Comparison of ENCODE assay signal across 25 cellular contexts in genomic region chr20:36584018-36584481, GRCh38. TPM values are rescaled to one million over a fixed set of nuclear protein-coding genes. Genes with fewer than 3 reads are reported as not detected.
DNase-seq lines count a peak whose midpoint lies in the region; ATAC-seq, FAIRE-seq and TF ChIP-seq lines count a peak whose summit lies in the region.
"Had no signal": no experiment of that assay in that cellular context is flagged by ENCODE, and none has a peak within 500 bp of the region (broad histone marks: within the 10 kb centered on the region; RNA-seq: fewer than 3 reads in every experiment).

No MANE protein-coding gene starts in this region.

- H3K36me3 ChIP-seq in GM12878 (ENCODE audit: control insufficient read depth in 2 of 2, insufficient read depth in 2 of 2, low read length in 1 of 2): peaks cover 20 to 28% of the 10 kb centered on the region in 2 experiments; a peak in 3 of 4 replicates
- H3K36me3 ChIP-seq: gastrocnemius medialis had no signal

- no TSS peak for BruUV-seq in GM12878 (replicated peaks; lab: Mats Ljungman, UMichigan)

- H2BK120ac ChIP-seq in H9 (ENCODE audit: low read depth, low read length, poor library complexity, severe bottlenecking): no peak overlapping the region

- no peak overlapping the region for H3K14ac ChIP-seq in H9 (ENCODE audit: insufficient read depth, low read length)

- H2BK15ac ChIP-seq in H9 (ENCODE audit: low read depth, low read length): no peak overlapping the region

- H3K4me2 ChIP-seq in H9 (ENCODE audit: insufficient read depth, insufficient read length, low read length) (no peak overlapping the region), GM12878 (ENCODE audit: control insufficient read depth, insufficient read depth) (no peak overlapping the region)
- H3K4me2 ChIP-seq: KMS-11 had no signal

- no peak for DNase-seq in activated CD4-positive, alpha-beta T cell treated with anti-CD3 and anti-CD28 coated beads for 36 hours
- no peak for DNase-seq in activated CD4-positive, alpha-beta T cell treated with anti-CD3 and anti-CD28 coated beads, Interleukin-2, amount 10 ng/mL, durations not matched to agents 24 days and 14 days
- DNase-seq in H9 (no peak), GM12878 (ENCODE audit: low read depth, low spot score) (no peak), nephron progenitor cell (no peak), SKM-1 (lab: John Stamatoyannopoulos, UW; ENCODE audit: unreplicated experiment) (no peak)
- DNase-seq: brain microvascular endothelial cell; Calu3; esophagus squamous epithelium; gastrocnemius medialis; H7; hippocampal formation; MV-4-11; NCI-H1694 treated with DMSO at 0.1 percent for 48 hours; NCI-H69; RPMI8226; stimulated activated CD4-positive, alpha-beta T cell treated with anti-CD3 and anti-CD28 coated beads, Interleukin-1b, Interleukin-23, amount 100 ng/mL, for 48 hours had no signal

- POLR2A ChIA-PET in activated CD4-positive, alpha-beta T cell treated with anti-CD3 and anti-CD28 coated beads for 36 hours (lab: Charles Lee): interaction anchor here (0.6 kb wide), 3 partner anchors 19 to 1105 kb away, joined by 3 to 8 read pairs (median 5); no protein-coding TSS in a partner anchor
- POLR2A ChIA-PET in GM12878 (lab: Charles Lee): interaction anchor here (0.5 to 2.8 kb wide), 4 partner anchors 10 to 814 kb away, joined by 4 to 15 read pairs (median 8); partner anchors contain the start of gene RAB5IF

- RAD21 ChIA-PET in GM12878 (lab: Charles Lee; ENCODE audit: unreplicated experiment): interaction anchor here (2.2 kb wide), 1 partner anchor 21 kb away, joined by 7 read pairs; the partner anchor contains the start of gene RAB5IF

- H4K20me1 ChIP-seq in H9 (ENCODE audit: control insufficient read depth, insufficient read depth, insufficient read length) (no peaks in the 10 kb centered on the region), GM12878 (ENCODE audit: control insufficient read depth, insufficient read depth) (no peaks in the 10 kb centered on the region)

- H3K18ac ChIP-seq in H9 (ENCODE audit: insufficient read length, low read depth, low read length): no peak overlapping the region

- CTCF ChIA-PET in activated CD4-positive, alpha-beta T cell treated with anti-CD3 and anti-CD28 coated beads for 36 hours (lab: Charles Lee): interaction anchor here (0.9 kb wide), 1 partner anchor 29 kb away, joined by 4 read pairs; no protein-coding TSS in a partner anchor
- CTCF ChIA-PET in GM12878 (lab: Yijun Ruan, JAX): interaction anchor here (0.8 to 2.0 kb wide), 2 partner anchors 12 to 20 kb away, joined by 3 to 5 read pairs; no protein-coding TSS in a partner anchor

- TF ChIP-seq RAD21 in GM12878 (IDR thresholded peaks at IDR 0.05; ENCODE audit: insufficient read depth, low read depth, low read length): no peak

- no peak overlapping the region for H3K4me3 ChIP-seq in GM12878
- H3K4me3 ChIP-seq: esophagus squamous epithelium, gastrocnemius medialis, lung, skin epidermis, thoracic aorta had no signal

- H3K9ac ChIP-seq in H9 (ENCODE audit: extremely low read depth, insufficient read length, low read length) (no peak overlapping the region), GM12878 (ENCODE audit: control insufficient read depth, insufficient read depth, low read length) (no peak overlapping the region)
- H3K9ac ChIP-seq: KMS-11 had no signal

- no peak overlapping the region for H4K8ac ChIP-seq in H9 (replicated peaks; ENCODE audit: insufficient read length, low read depth, low read length)

- peaks cover 4% of the 10 kb centered on the region for H3K23me2 ChIP-seq in H9 (ENCODE audit: insufficient read length, low read depth, low read length, poor library complexity, severe bottlenecking)

- no peak overlapping the region for H3K23ac ChIP-seq in H9 (ENCODE audit: insufficient read length, low read depth, low read length)

- H3K27ac ChIP-seq in H9 (ENCODE audit: insufficient read length, low read depth, low read length) (no peak overlapping the region), GM12878 (ENCODE audit: control insufficient read depth, insufficient read depth) (no peak overlapping the region)
- H3K27ac ChIP-seq: brain microvascular endothelial cell, gastrocnemius medialis, KMS-11, thoracic aorta had no signal

- SMC1A ChIA-PET in GM12878 (lab: Charles Lee; ENCODE audit: uncharacterized antibody, unreplicated experiment): interaction anchor here (1.2 to 3.0 kb wide), 3 partner anchors 10 to 21 kb away, joined by 3 to 12 read pairs (median 7); partner anchors contain the start of genes RAB5IF and TGIF2

- H3K4me1 ChIP-seq in H9 (ENCODE audit: insufficient read depth, low read length) (peaks cover 7% of the 10 kb centered on the region; the same call in 1 of the 2 replicates), GM12878 (ENCODE audit: control insufficient read depth, insufficient read depth, low read length) (peaks cover 5% of the 10 kb centered on the region)
- H3K4me1 ChIP-seq: gastrocnemius medialis had no signal

- no peaks in the 10 kb centered on the region for H3K9me3 Mint-ChIP-seq in activated CD4-positive, alpha-beta T cell treated with anti-CD3 and anti-CD28 coated beads for 36 hours (ENCODE audit: low read depth)
- no peaks in the 10 kb centered on the region for H3K9me3 Mint-ChIP-seq in activated CD4-positive, alpha-beta T cell treated with anti-CD3 and anti-CD28 coated beads, Interleukin-2, amount 10 ng/mL, durations not matched to agents 24 days and 14 days
- H3K9me3 Mint-ChIP-seq in H9 (no peaks in the 10 kb centered on the region; a peak in 1 of 5 replicates), nephron progenitor cell (no peaks in the 10 kb centered on the region)

- H3K27ac Mint-ChIP-seq in activated CD4-positive, alpha-beta T cell treated with anti-CD3 and anti-CD28 coated beads for 36 hours: peak overlapping the region; percentile 24
- no peak overlapping the region for H3K27ac Mint-ChIP-seq in activated CD4-positive, alpha-beta T cell treated with anti-CD3 and anti-CD28 coated beads, Interleukin-2, amount 10 ng/mL, durations not matched to agents 24 days and 14 days
- H3K27ac Mint-ChIP-seq in H9 (peak overlapping the region; percentile 14 to 89 (median 88); a peak in 4 of 7 replicates), nephron progenitor cell (peak overlapping the region; percentile 90)

- H2BK20ac ChIP-seq in H9 (ENCODE audit: low read depth, low read length, poor library complexity, severe bottlenecking): no peak overlapping the region

- no peak overlapping the region for H4K5ac ChIP-seq in H9 (ENCODE audit: insufficient read length, low read depth, low read length)

- H3K79me2 ChIP-seq in H9 (ENCODE audit: insufficient read depth, low read length) (no peaks in the 10 kb centered on the region), GM12878 (ENCODE audit: control insufficient read depth, insufficient read depth, low read length) (peaks cover 4% of the 10 kb centered on the region)

- TF ChIP-seq CTCF in H9 (conservative IDR thresholded peaks at IDR 0.05): no peak
- TF ChIP-seq CTCF in GM12878 (IDR thresholded peaks at IDR 0.05 in 2 of 3, conservative IDR thresholded peaks at IDR 0.05 in 1 of 3; ENCODE audit: control insufficient read depth in 2 of 3, extremely low read depth in 1 of 3, insufficient read depth in 1 of 3, low read depth in 3 of 3, low read length in 3 of 3): no peak
- TF ChIP-seq CTCF in nephron progenitor cell (IDR thresholded peaks at IDR 0.05): no peak

- no peak for FAIRE-seq in GM12878 (lab: Jason Lieb, UNC)
- FAIRE-seq: colon, islet of Langerhans had no signal

- peak; percentile 45 for TF ChIP-seq POLR2A in GM12878 (IDR thresholded peaks at IDR 0.05; ENCODE audit: low read depth, low read length)

- ATAC-seq in activated CD4-positive, alpha-beta T cell treated with anti-CD3 and anti-CD28 coated beads for 36 hours: no peak
- ATAC-seq in GM12878 (no peak), GM18517 (IDR thresholded peaks at IDR 0.05; ENCODE audit: unreplicated experiment) (no peak), HG03039 (IDR thresholded peaks at IDR 0.05; ENCODE audit: unreplicated experiment) (no peak)
- ATAC-seq: gastrocnemius medialis had no signal

- no peak overlapping the region for H3T11ph ChIP-seq in H9 (ENCODE audit: low read length)

- no peak overlapping the region for H3K4me3 Mint-ChIP-seq in activated CD4-positive, alpha-beta T cell treated with anti-CD3 and anti-CD28 coated beads for 36 hours
- H3K4me3 Mint-ChIP-seq in activated CD4-positive, alpha-beta T cell treated with anti-CD3 and anti-CD28 coated beads, Interleukin-2, amount 10 ng/mL, durations not matched to agents 24 days and 14 days: no peak overlapping the region
- no peak overlapping the region for H3K4me3 Mint-ChIP-seq in H9
- H3K4me3 Mint-ChIP-seq in nephron progenitor cell: no peak overlapping the region

- no peak overlapping the region for H3K56ac ChIP-seq in H9 (ENCODE audit: insufficient read length, low read depth, low read length)

- H3K4ac ChIP-seq in H9 (ENCODE audit: low read depth, low read length): no peak overlapping the region

- H3K79me1 ChIP-seq in H9 (ENCODE audit: insufficient read depth, low read depth, low read length, poor library complexity, severe bottlenecking): no peaks in the 10 kb centered on the region

- H4K91ac ChIP-seq in H9 (ENCODE audit: insufficient read length, low read depth, low read length): no peak overlapping the region

- intact Hi-C loops in activated CD4-positive, alpha-beta T cell treated with anti-CD3 and anti-CD28 coated beads for 36 hours (cut with DNase I, micrococcal nuclease): no loop called here
- intact Hi-C loops in activated CD4-positive, alpha-beta T cell treated with anti-CD3 and anti-CD28 coated beads, Interleukin-2, amount 10 ng/mL, durations not matched to agents 24 days and 14 days (cut with micrococcal nuclease): no loop called here
- intact Hi-C loops in GM12878 (cut with micrococcal nuclease; ENCODE audit: unreplicated experiment): no loop called here

- H2BK5ac ChIP-seq in H9 (ENCODE audit: insufficient read length, low read length): no peak overlapping the region

- no peak overlapping the region for H2AK5ac ChIP-seq in H9 (ENCODE audit: insufficient read length, low read length)

- no peaks in the 10 kb centered on the region for H3K27me3 Mint-ChIP-seq in activated CD4-positive, alpha-beta T cell treated with anti-CD3 and anti-CD28 coated beads for 36 hours
- H3K27me3 Mint-ChIP-seq in activated CD4-positive, alpha-beta T cell treated with anti-CD3 and anti-CD28 coated beads, Interleukin-2, amount 10 ng/mL, durations not matched to agents 24 days and 14 days: no peaks in the 10 kb centered on the region
- H3K27me3 Mint-ChIP-seq in H9 (ENCODE audit: low read depth) (no peaks in the 10 kb centered on the region), nephron progenitor cell (ENCODE audit: low read depth, poor library complexity) (no peaks in the 10 kb centered on the region)

- peaks cover 31% of the 10 kb centered on the region for H3K4me1 Mint-ChIP-seq in activated CD4-positive, alpha-beta T cell treated with anti-CD3 and anti-CD28 coated beads for 36 hours
- peaks cover 27% of the 10 kb centered on the region for H3K4me1 Mint-ChIP-seq in activated CD4-positive, alpha-beta T cell treated with anti-CD3 and anti-CD28 coated beads, Interleukin-2, amount 10 ng/mL, durations not matched to agents 24 days and 14 days
- peaks cover 38 to 42% of the 10 kb centered on the region in 2 experiments for H3K4me1 Mint-ChIP-seq in H9
- H3K4me1 Mint-ChIP-seq in nephron progenitor cell: peaks cover 5% of the 10 kb centered on the region

- no peak for TF ChIP-seq EP300 in GM12878 (IDR thresholded peaks at IDR 0.05; ENCODE audit: borderline replicate concordance in 1 of 2, control insufficient read depth in 1 of 2, low read depth in 2 of 2, low read length in 2 of 2)

- H3K9me3 ChIP-seq in H9 (ENCODE audit: control insufficient read depth, low read depth, low read length): no peaks in the 10 kb centered on the region
- H3K9me3 ChIP-seq in GM12878 (replicated peaks; ENCODE audit: control insufficient read depth, insufficient read depth, low read length): no peaks in the 10 kb centered on the region; the same call in 2 of the 3 replicates
- H3K9me3 ChIP-seq: esophagus squamous epithelium, gastrocnemius medialis, thoracic aorta had no signal

- H2BK12ac ChIP-seq in H9 (ENCODE audit: insufficient read length, low read depth, low read length): no peak overlapping the region

- H2AFZ ChIP-seq in H9 (ENCODE audit: low read length) (no peak overlapping the region), GM12878 (ENCODE audit: control insufficient read depth, low read depth, low read length) (no peak overlapping the region)

- no CpG with 5 or more reads among the region's 2 CpGs for WGBS in H9 (ENCODE audit: extremely low coverage, insufficient read length, low lambda C conversion rate)
- WGBS in GM12878 (ENCODE audit: insufficient coverage, insufficient replicate concordance, low lambda C conversion rate, missing lambda C conversion rate): 100% methylated on average over 2 of the region's 2 CpGs

- H3K27me3 ChIP-seq in H9 (ENCODE audit: insufficient read depth, low read length) (no peaks in the 10 kb centered on the region), GM12878 (replicated peaks in 1 of 2; ENCODE audit: control insufficient read depth in 2 of 2, insufficient read depth in 2 of 2, low read length in 1 of 2) (no peaks in the 10 kb centered on the region)
- H3K27me3 ChIP-seq: brain microvascular endothelial cell, gastrocnemius medialis had no signal

- peaks cover 47% of the 10 kb centered on the region for H3K36me3 Mint-ChIP-seq in activated CD4-positive, alpha-beta T cell treated with anti-CD3 and anti-CD28 coated beads for 36 hours (ENCODE audit: low read depth)
- peaks cover 52% of the 10 kb centered on the region for H3K36me3 Mint-ChIP-seq in activated CD4-positive, alpha-beta T cell treated with anti-CD3 and anti-CD28 coated beads, Interleukin-2, amount 10 ng/mL, durations not matched to agents 24 days and 14 days (ENCODE audit: low read depth)
- peaks cover 43 to 54% (median 48%) of the 10 kb centered on the region in 3 experiments for H3K36me3 Mint-ChIP-seq in H9 (ENCODE audit: insufficient read depth in 1 of 3, low read depth in 3 of 3)
- peaks cover 60% of the 10 kb centered on the region for H3K36me3 Mint-ChIP-seq in nephron progenitor cell (ENCODE audit: low read depth)

- in situ Hi-C loops in GM12878 (cut with MboI): no loop called here

RNA-seq across cellular contexts. Expression of gene TGIF2, which starts 10.7 kb away (rescaled TPM):
- total RNA-seq in activated CD4-positive, alpha-beta T cell treated with anti-CD3 and anti-CD28 coated beads for 36 hours: 10 to 100 TPM; 44.9 to 48.7 TPM
- 55.2 and 55.7 TPM in 2 replicates for total RNA-seq in activated CD4-positive, alpha-beta T cell treated with anti-CD3 and anti-CD28 coated beads, Interleukin-2, amount 10 ng/mL, durations not matched to agents 24 days and 14 days
- total RNA-seq in H9 (2021): 81.7 and 94.6 TPM in 2 replicates
- total RNA-seq in GM12878 (2013; cell fraction: nucleolus; rRNA removed): 46.2 and 48.0 TPM in 2 replicates
- 37.2 and 38.7 TPM in 2 replicates for total RNA-seq in GM12878 (2014; rRNA removed)
- total RNA-seq in GM12878 (2014; rRNA removed; fragmentation: Illumina TruSeq; extraction: Trizol): 24.9 and 27.3 TPM in 2 replicates
- total RNA-seq in GM12878 (2021): 43.5 and 47.1 TPM in 2 replicates
- polyA plus RNA-seq in GM12878 (2011; ENCODE audit: low read depth): 8.9 TPM
- 31.1 and 36.1 TPM in 2 replicates for polyA plus RNA-seq in GM12878 (2011; rRNA removed)
- 42.5 and 47.7 TPM in 2 replicates for polyA plus RNA-seq in GM12878 (2011; cell fraction: cytosol; rRNA removed)
- polyA plus RNA-seq in GM12878 (2011; cell fraction: nucleus; rRNA removed): 23.6 and 25.1 TPM in 2 replicates
- polyA plus RNA-seq in GM12878 (2012): 15.7 and 21.9 TPM in 2 replicates
- 40.6 and 51.9 TPM in 2 replicates for polyA plus RNA-seq in GM12878 (2014; fragmentation: Illumina TruSeq; extraction: Trizol)
- polyA plus RNA-seq in GM12878 (2014; fragmentation: Nextera tagmentation; extraction: Ambion mirVana): 10 to 100 TPM; 13.1 to 26.4 TPM
- 37.7 and 40.4 TPM in 2 replicates for polyA plus RNA-seq in GM12878 (2014; rRNA removed)
- polyA plus RNA-seq in GM12878 (2016; fragmentation: Nextera tagmentation; extraction: Ambion mirVana): 10 to 100 TPM; 26.4 to 38.0 TPM
- 27.0 and 54.7 TPM in 2 replicates for polyA minus RNA-seq in GM12878 (2011; rRNA and poly(A)+ RNA removed)
- 22.9 and 28.1 TPM in 2 replicates for polyA minus RNA-seq in GM12878 (2011; cell fraction: cytosol; rRNA and poly(A)+ RNA removed)
- 7.1 and 14.4 TPM in 2 replicates for polyA minus RNA-seq in GM12878 (2011; cell fraction: nucleus; rRNA and poly(A)+ RNA removed)

RNA-seq across cellular contexts. Expression of gene RAB5IF, which starts 21.5 kb away (rescaled TPM):
- 10 to 100 TPM; 71.7 to 90.2 TPM for total RNA-seq in activated CD4-positive, alpha-beta T cell treated with anti-CD3 and anti-CD28 coated beads for 36 hours
- 114 and 122 TPM in 2 replicates for total RNA-seq in activated CD4-positive, alpha-beta T cell treated with anti-CD3 and anti-CD28 coated beads, Interleukin-2, amount 10 ng/mL, durations not matched to agents 24 days and 14 days
- total RNA-seq in H9 (2021) (96.5 and 111 TPM in 2 replicates), GM12878 (2014; rRNA removed) (85.3 and 94.7 TPM in 2 replicates), GM12878 (2014; rRNA removed; fragmentation: Illumina TruSeq; extraction: Trizol) (79.8 and 82.5 TPM in 2 replicates), GM12878 (2021) (94.4 and 98.8 TPM in 2 replicates)
- 15.9 and 18.4 TPM in 2 replicates for total RNA-seq in GM12878 (2013; cell fraction: nucleolus; rRNA removed)
- polyA plus RNA-seq in GM12878 (2011; ENCODE audit: low read depth): 94.3 TPM
- polyA plus RNA-seq in GM12878 (2011; rRNA removed) (140 and 147 TPM in 2 replicates), GM12878 (2014; fragmentation: Illumina TruSeq; extraction: Trizol) (83.1 and 88.7 TPM in 2 replicates), GM12878 (2014; fragmentation: Nextera tagmentation; extraction: Ambion mirVana) (10 to 100 TPM; 19.4 to 62.9 TPM), GM12878 (2014; rRNA removed) (114 and 119 TPM in 2 replicates), GM12878 (2016; fragmentation: Nextera tagmentation; extraction: Ambion mirVana) (100 to 1,000 TPM; 243 to 246 TPM)
- 117 and 123 TPM in 2 replicates for polyA plus RNA-seq in GM12878 (2011; cell fraction: cytosol; rRNA removed)
- 63.1 and 68.7 TPM in 2 replicates for polyA plus RNA-seq in GM12878 (2011; cell fraction: nucleus; rRNA removed)
- 53.8 and 69.0 TPM in 2 replicates for polyA plus RNA-seq in GM12878 (2012)
- polyA minus RNA-seq in GM12878 (2011; rRNA and poly(A)+ RNA removed): 41.8 and 45.5 TPM in 2 replicates
- 20.6 and 25.0 TPM in 2 replicates for polyA minus RNA-seq in GM12878 (2011; cell fraction: cytosol; rRNA and poly(A)+ RNA removed)
- 10.2 and 15.5 TPM in 2 replicates for polyA minus RNA-seq in GM12878 (2011; cell fraction: nucleus; rRNA and poly(A)+ RNA removed)

RNA-seq across cellular contexts. Expression of gene MYL9, which starts 42.7 kb away (rescaled TPM):
- under 1 TPM; 0.60 to 0.66 TPM for total RNA-seq in activated CD4-positive, alpha-beta T cell treated with anti-CD3 and anti-CD28 coated beads for 36 hours
- total RNA-seq in activated CD4-positive, alpha-beta T cell treated with anti-CD3 and anti-CD28 coated beads, Interleukin-2, amount 10 ng/mL, durations not matched to agents 24 days and 14 days: 0.14 and 0.33 TPM in 2 replicates
- total RNA-seq in H9 (2021) (217 and 218 TPM in 2 replicates), GM12878 (2014; rRNA removed) (0.11 and 0.28 TPM in 2 replicates), GM12878 (2014; rRNA removed; fragmentation: Illumina TruSeq; extraction: Trizol) (0.37 and 0.54 TPM in 2 replicates), GM12878 (2021) (1.6 and 1.7 TPM in 2 replicates)
- 0.22 TPM in 1 of 2 replicates, not detected in the other for total RNA-seq in GM12878 (2013; cell fraction: nucleolus; rRNA removed)
- 0.88 TPM for polyA plus RNA-seq in GM12878 (2011; ENCODE audit: low read depth)
- polyA plus RNA-seq in GM12878 (2011; rRNA removed) (not detected in 2 replicates), GM12878 (2014; fragmentation: Illumina TruSeq; extraction: Trizol) (0.66 TPM in 1 of 2 replicates, not detected in the other), GM12878 (2014; fragmentation: Nextera tagmentation; extraction: Ambion mirVana) (not detected), GM12878 (2014; rRNA removed) (0.56 and 0.64 TPM in 2 replicates), GM12878 (2016; fragmentation: Nextera tagmentation; extraction: Ambion mirVana) (under 1 TPM; 0.62 to 0.63 TPM)
- 0.03 TPM in 2 replicates for polyA plus RNA-seq in GM12878 (2011; cell fraction: cytosol; rRNA removed)
- polyA plus RNA-seq in GM12878 (2011; cell fraction: nucleus; rRNA removed): not detected in 2 replicates
- polyA plus RNA-seq in GM12878 (2012): 2.5 and 2.7 TPM in 2 replicates
- not detected in 2 replicates for polyA minus RNA-seq in GM12878 (2011; rRNA and poly(A)+ RNA removed)
- polyA minus RNA-seq in GM12878 (2011; cell fraction: cytosol; rRNA and poly(A)+ RNA removed): not detected in 2 replicates
- polyA minus RNA-seq in GM12878 (2011; cell fraction: nucleus; rRNA and poly(A)+ RNA removed): not detected in 2 replicates

Comparison
In these comparisons a context has a peak if more than half of its experiments do, and no peak if none do; other contexts are left out.
1. RNA of gene MYL9, which starts 42.7 kb away (total RNA-seq): 217 to 218 TPM in H9; 0.60 to 0.66 TPM in activated CD4-positive, alpha-beta T cell treated with anti-CD3 and anti-CD28 coated beads for 36 hours, 0.11 to 1.7 TPM in GM12878 and 0.14 to 0.33 TPM in activated CD4-positive, alpha-beta T cell treated with anti-CD3 and anti-CD28 coated beads, Interleukin-2, amount 10 ng/mL, durations not matched to agents 24 days and 14 days; every median in the first group is over 10 times any median in the second.